In the genomic region with DNA sequence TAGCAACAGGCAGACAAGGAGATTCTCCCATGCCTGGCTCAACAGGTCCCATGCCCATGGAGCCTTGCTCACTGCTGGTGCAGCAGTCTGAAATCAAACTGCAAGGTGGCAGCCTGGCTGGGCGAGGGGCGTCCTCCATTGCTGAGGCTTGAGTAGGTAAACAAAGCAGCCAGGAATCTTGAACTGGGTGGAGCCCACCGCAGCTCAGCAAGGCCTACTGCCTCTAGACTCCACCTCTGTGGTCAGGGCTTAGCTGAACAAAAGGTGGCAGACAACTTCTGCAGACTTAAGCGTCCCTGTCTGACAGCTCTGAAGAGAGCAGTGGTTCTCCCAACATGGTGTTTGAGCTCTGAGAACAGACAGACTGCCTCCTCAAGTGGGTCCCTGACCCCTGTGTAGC, we compare ENCODE assay signal across 1 cellular context. TPM values are rescaled to one million over a fixed set of nuclear protein-coding genes. Genes with fewer than 3 reads are reported as not detected.
"Had no signal": no experiment of that assay in that cellular context is flagged by ENCODE, and none has a peak within 500 bp of the region (broad histone marks: within the 10 kb centered on the region; RNA-seq: fewer than 3 reads in every experiment).

No MANE protein-coding gene starts in this region.

RNA-seq across cellular contexts. Expression of gene COL8A1, which starts 49.2 kb away (rescaled TPM):
- total RNA-seq: mononuclear cell had no signal
